ENCODE assay signal across 20 cellular contexts in genomic region chr12:1848741-1849140, GRCh38. TPM values are rescaled to one million over a fixed set of nuclear protein-coding genes. Genes with fewer than 3 reads are reported as not detected.
DNase-seq lines count a peak whose midpoint lies in the region; ATAC-seq and TF ChIP-seq lines count a peak whose summit lies in the region.
"Had no signal": no experiment of that assay in that cellular context is flagged by ENCODE, and none has a peak within 500 bp of the region (broad histone marks: within the 10 kb centered on the region; RNA-seq: fewer than 3 reads in every experiment).

No MANE protein-coding gene starts in this region.

- 83 to 89% methylated on average over 6 of the region's 6 CpGs for WGBS in endodermal cell (ENCODE audit: insufficient coverage in 1 of 2, insufficient read length in 1 of 2), 2 experiments

- no peak overlapping the region for H3K27ac ChIP-seq in endodermal cell (ENCODE audit: low read depth, low read length)

- H3K27me3 Mint-ChIP-seq in endodermal cell (ENCODE audit: insufficient read depth): no peaks in the 10 kb centered on the region

- no peak for TF ChIP-seq CTCF in endodermal cell (conservative IDR thresholded peaks at IDR 0.05)

- H3K4me1 ChIP-seq in endodermal cell (ENCODE audit: control insufficient read depth, insufficient read depth, low read length): no peaks in the 10 kb centered on the region

- peak; percentile 4 to 39 for DNase-seq in NCI-H524 (lab: John Stamatoyannopoulos, UW)
- DNase-seq in NCI-H524 treated with DMSO at 0.1 percent for 48 hours (lab: John Stamatoyannopoulos, UW): no peak
- DNase-seq in NCI-H2171 (lab: John Stamatoyannopoulos, UW): peak; percentile 89
- DNase-seq in endodermal cell: peak; percentile 20
- DNase-seq in stimulated activated effector memory CD8-positive, alpha-beta T cell treated with anti-CD3 and anti-CD28 coated beads, Interleukin-12 subunit alpha, Interleukin-12 subunit beta, amount 100 ng/mL, for 72 hours (ENCODE audit: low spot score in 2 of 2): no peak
- DNase-seq in stimulated activated CD4-positive, alpha-beta T cell treated with anti-CD3 and anti-CD28 coated beads, Interleukin-2, amount 100 ng/mL, for 24 hours: no peak
- DNase-seq: DND-41, GDM1, GOT3, HFFc6, KG1, NCI-H1436, NCI-H2081 had no signal

- no peaks in the 10 kb centered on the region for H3K36me3 Mint-ChIP-seq in endodermal cell (ENCODE audit: low read depth)
- H3K36me3 Mint-ChIP-seq in stimulated activated effector memory CD8-positive, alpha-beta T cell treated with anti-CD3 and anti-CD28 coated beads, Interleukin-12 subunit alpha, Interleukin-12 subunit beta, amount 100 ng/mL, for 72 hours: no peaks in the 10 kb centered on the region
- H3K36me3 Mint-ChIP-seq: CD8-positive, alpha-beta memory T cell had no signal

- no peaks in the 10 kb centered on the region for H3K27me3 ChIP-seq in endodermal cell (ENCODE audit: control insufficient read depth, insufficient read depth, low read length, poor library complexity, severe bottlenecking)

- ATAC-seq in stimulated activated effector memory CD8-positive, alpha-beta T cell treated with anti-CD3 and anti-CD28 coated beads, Interleukin-12 subunit alpha, Interleukin-12 subunit beta, amount 100 ng/mL, for 72 hours: no peak
- ATAC-seq in GM19395 (IDR thresholded peaks at IDR 0.05; ENCODE audit: unreplicated experiment) (no peak), HG03378 (IDR thresholded peaks at IDR 0.05; ENCODE audit: unreplicated experiment) (no peak)
- ATAC-seq: GM12878, HepG2 had no signal

- H3K36me3 ChIP-seq in endodermal cell (ENCODE audit: control insufficient read depth, insufficient read depth, low read length): no peaks in the 10 kb centered on the region

- no peak overlapping the region for H3K4me3 ChIP-seq in endodermal cell (ENCODE audit: low read length)
- H3K4me3 ChIP-seq: GM12878 had no signal

- H3K4me1 Mint-ChIP-seq in endodermal cell: peaks cover 15% of the 10 kb centered on the region
- H3K4me1 Mint-ChIP-seq in stimulated activated effector memory CD8-positive, alpha-beta T cell treated with anti-CD3 and anti-CD28 coated beads, Interleukin-12 subunit alpha, Interleukin-12 subunit beta, amount 100 ng/mL, for 72 hours: peaks cover 6% of the 10 kb centered on the region

- H3K9me3 ChIP-seq in endodermal cell (ENCODE audit: control insufficient read depth, low read length): no peaks in the 10 kb centered on the region

- no peak overlapping the region for H3K27ac Mint-ChIP-seq in endodermal cell
- peak overlapping the region; percentile 48 for H3K27ac Mint-ChIP-seq in stimulated activated effector memory CD8-positive, alpha-beta T cell treated with anti-CD3 and anti-CD28 coated beads, Interleukin-12 subunit alpha, Interleukin-12 subunit beta, amount 100 ng/mL, for 72 hours
- H3K27ac Mint-ChIP-seq: HFFc6 had no signal

- H3K9me3 Mint-ChIP-seq in endodermal cell: no peaks in the 10 kb centered on the region
- no peaks in the 10 kb centered on the region for H3K9me3 Mint-ChIP-seq in stimulated activated effector memory CD8-positive, alpha-beta T cell treated with anti-CD3 and anti-CD28 coated beads, Interleukin-12 subunit alpha, Interleukin-12 subunit beta, amount 100 ng/mL, for 72 hours
- H3K9me3 Mint-ChIP-seq: CD8-positive, alpha-beta memory T cell; HFFc6 had no signal

- H3K4me3 Mint-ChIP-seq in endodermal cell: no peak overlapping the region
- H3K4me3 Mint-ChIP-seq in stimulated activated effector memory CD8-positive, alpha-beta T cell treated with anti-CD3 and anti-CD28 coated beads, Interleukin-12 subunit alpha, Interleukin-12 subunit beta, amount 100 ng/mL, for 72 hours: no peak overlapping the region
- H3K4me3 Mint-ChIP-seq: CD8-positive, alpha-beta memory T cell; HFFc6 had no signal

- H3K9ac ChIP-seq in endodermal cell (ENCODE audit: extremely low read depth, low read length, poor library complexity, severe bottlenecking): no peak overlapping the region

RNA-seq across cellular contexts. Expression of gene LRTM2, which starts 28.4 kb away (rescaled TPM):
- under 1 TPM; 0.40 TPM for total RNA-seq in endodermal cell
- 0.25 TPM for polyA plus RNA-seq in endodermal cell (2013, experiment 1 of 2)
- polyA plus RNA-seq in endodermal cell (2013, experiment 2 of 2): not detected
- total RNA-seq: A172, GM12878, HepG2, HFFc6 had no signal
- polyA plus RNA-seq: BJ; CD8-positive, alpha-beta memory T cell had no signal

Comparison
In these comparisons a context has a peak if more than half of its experiments do, and no peak if none do; other contexts are left out.
1. DNase-seq: peak in NCI-H524 (2 of 2), NCI-H2171 (single experiment) and endodermal cell (single experiment); none in NCI-H524 treated with DMSO at 0.1 percent for 48 hours (single experiment), stimulated activated effector memory CD8-positive, alpha-beta T cell treated with anti-CD3 and anti-CD28 coated beads, Interleukin-12 subunit alpha, Interleukin-12 subunit beta, amount 100 ng/mL, for 72 hours (0 of 2) and stimulated activated CD4-positive, alpha-beta T cell treated with anti-CD3 and anti-CD28 coated beads, Interleukin-2, amount 100 ng/mL, for 24 hours (0 of 2).